13 cellular contexts compared by ENCODE assay signal in genomic region chr15:67072951-67073350, GRCh38. TPM values are rescaled to one million over a fixed set of nuclear protein-coding genes. Genes with fewer than 3 reads are reported as not detected.
DNase-seq lines count a peak whose midpoint lies in the region; ATAC-seq and TF ChIP-seq lines count a peak whose summit lies in the region.
"Had no signal": no experiment of that assay in that cellular context is flagged by ENCODE, and none has a peak within 500 bp of the region (broad histone marks: within the 10 kb centered on the region; RNA-seq: fewer than 3 reads in every experiment).

No MANE protein-coding gene starts in this region.

- CTCF ChIA-PET in WTC11 (lab: Charles Lee), result no interaction called here

- H3K4me1 Mint-ChIP-seq in stimulated activated naive CD8-positive, alpha-beta T cell treated with anti-CD3 and anti-CD28 coated beads, Interleukin-15, Interleukin-2, amounts not matched to agents 100 ng/mL and 50 ng/mL, for 24 hours (ENCODE audit: low read depth), result peaks cover 90% of the 10 kb centered on the region
- H3K4me1 Mint-ChIP-seq in WTC11, result peaks cover 75% of the 10 kb centered on the region

- no peaks in the 10 kb centered on the region for H3K27me3 ChIP-seq in hepatocyte
- H3K27me3 ChIP-seq: pancreas had no signal

- POLR2A ChIA-PET in WTC11 (lab: Charles Lee), result no interaction called here

- no peak overlapping the region for H3K4me3 Mint-ChIP-seq in stimulated activated naive CD8-positive, alpha-beta T cell treated with anti-CD3 and anti-CD28 coated beads, Interleukin-15, Interleukin-2, amounts not matched to agents 100 ng/mL and 50 ng/mL, for 24 hours
- no peak overlapping the region for H3K4me3 Mint-ChIP-seq in WTC11

- TF ChIP-seq CTCF in WTC11 (IDR thresholded peaks at IDR 0.05) (no peak), hepatocyte (IDR thresholded peaks at IDR 0.05; ENCODE audit: poor library complexity) (no peak)

- H3K4me3 ChIP-seq in hepatocyte, result no peak overlapping the region
- H3K4me3 ChIP-seq: lower lobe of right lung, pancreas had no signal

- in situ Hi-C loops in ACHN (cut with HindIII; ENCODE audit: low pct_ligation_motif_present, low pct_unique_long_range_greater_than_20kb, low sequenced_read_pairs), result no loop called here

- no peaks in the 10 kb centered on the region for H3K9me3 Mint-ChIP-seq in stimulated activated naive CD8-positive, alpha-beta T cell treated with anti-CD3 and anti-CD28 coated beads, Interleukin-15, Interleukin-2, amounts not matched to agents 100 ng/mL and 50 ng/mL, for 24 hours
- no peaks in the 10 kb centered on the region for H3K9me3 Mint-ChIP-seq in WTC11

- H3K79me2 ChIP-seq in hepatocyte, result peaks cover 95% of the 10 kb centered on the region

- H3K36me3 Mint-ChIP-seq in stimulated activated naive CD8-positive, alpha-beta T cell treated with anti-CD3 and anti-CD28 coated beads, Interleukin-15, Interleukin-2, amounts not matched to agents 100 ng/mL and 50 ng/mL, for 24 hours (ENCODE audit: low read depth), result peaks cover 33% of the 10 kb centered on the region
- H3K36me3 Mint-ChIP-seq in WTC11, result peaks cover 6% of the 10 kb centered on the region

- peak overlapping the region; percentile 46 for H3K27ac Mint-ChIP-seq in stimulated activated naive CD8-positive, alpha-beta T cell treated with anti-CD3 and anti-CD28 coated beads, Interleukin-15, Interleukin-2, amounts not matched to agents 100 ng/mL and 50 ng/mL, for 24 hours
- H3K27ac Mint-ChIP-seq in WTC11, result peak overlapping the region; percentile 75; the same call in 1 of the 2 replicates

- no peak for ATAC-seq in stimulated activated naive CD8-positive, alpha-beta T cell treated with anti-CD3 and anti-CD28 coated beads, Interleukin-15, Interleukin-2, amounts not matched to agents 100 U/mL and 50 U/mL, for 24 hours
- ATAC-seq in WTC11 (no peak), GM21360 (IDR thresholded peaks at IDR 0.05; ENCODE audit: unreplicated experiment) (no peak)
- ATAC-seq: lower lobe of right lung, pancreas had no signal

- no peaks in the 10 kb centered on the region for H3K9me3 ChIP-seq in hepatocyte (ENCODE audit: low read depth)
- H3K9me3 ChIP-seq: lower lobe of right lung, pancreas had no signal

- WGBS in hepatocyte (ENCODE audit: low lambda C conversion rate, missing lambda C conversion rate), result 69% methylated on average over 2 of the region's 2 CpGs

- no peaks in the 10 kb centered on the region for H3K27me3 Mint-ChIP-seq in stimulated activated naive CD8-positive, alpha-beta T cell treated with anti-CD3 and anti-CD28 coated beads, Interleukin-15, Interleukin-2, amounts not matched to agents 100 ng/mL and 50 ng/mL, for 24 hours
- H3K27me3 Mint-ChIP-seq in WTC11 (ENCODE audit: low read depth), result peaks cover 1% of the 10 kb centered on the region

- H3K27ac ChIP-seq in hepatocyte, result peak overlapping the region; percentile 58
- H3K27ac ChIP-seq: lower lobe of right lung had no signal

- peaks cover 78% of the 10 kb centered on the region for H4K20me1 ChIP-seq in hepatocyte (ENCODE audit: insufficient read depth, poor library complexity, severe bottlenecking)

- no peaks in the 10 kb centered on the region for H3K36me3 ChIP-seq in hepatocyte (replicated peaks; ENCODE audit: insufficient read depth, low read depth)
- H3K36me3 ChIP-seq: pancreas had no signal

- H3K4me2 ChIP-seq in hepatocyte, result peak overlapping the region; percentile 2

- no peak for DNase-seq in stimulated activated naive CD8-positive, alpha-beta T cell treated with anti-CD3 and anti-CD28 coated beads, Interleukin-15, Interleukin-2, amounts not matched to agents 100 U/mL and 50 U/mL, for 24 hours
- DNase-seq in WTC11 (ENCODE audit: low spot score) (no peak), hepatocyte (ENCODE audit: low spot score) (no peak), NCI-H1417 treated with DMSO at 0.1 percent for 48 hours (lab: John Stamatoyannopoulos, UW) (no peak), ACHN (no peak), NCI-H526 (lab: John Stamatoyannopoulos, UW) (no peak)
- DNase-seq: hippocampal formation; lower lobe of right lung; MV-4-11; pancreas; stimulated activated CD8-positive, alpha-beta memory T cell treated with anti-CD3 and anti-CD28 coated beads, Interleukin-4, amount 100 ng/mL, for 48 hours had no signal

- no peaks in the 10 kb centered on the region for H3K9me2 ChIP-seq in hepatocyte (replicated peaks; ENCODE audit: insufficient read depth)

- H3K4me1 ChIP-seq in hepatocyte (ENCODE audit: insufficient read depth), result peaks cover 58% of the 10 kb centered on the region

- H2AFZ ChIP-seq in hepatocyte, result no peak overlapping the region

TF ChIP-seq in WTC11, 78 proteins besides CTCF, POLR2A, EP300 and RAD21 (continues in another document):
- no peak for TF ChIP-seq ERG (CRISPR knock-in tag; IDR thresholded peaks at IDR 0.05)
- TF ChIP-seq ATF1 (CRISPR knock-in tag; IDR thresholded peaks at IDR 0.05), result no peak
- TF ChIP-seq JUN (CRISPR knock-in tag; IDR thresholded peaks at IDR 0.05), result no peak
- no peak for TF ChIP-seq CBFB (CRISPR knock-in tag; IDR thresholded peaks at IDR 0.05; ENCODE audit: low read depth)
- no peak for TF ChIP-seq HMGXB4 (CRISPR knock-in tag; IDR thresholded peaks at IDR 0.05)
- no peak for TF ChIP-seq ZNF532 (CRISPR knock-in tag; IDR thresholded peaks at IDR 0.05; ENCODE audit: borderline replicate concordance)
- no peak for TF ChIP-seq IRF2 (CRISPR knock-in tag; IDR thresholded peaks at IDR 0.05; ENCODE audit: borderline replicate concordance, low read depth)
- TF ChIP-seq E2F1 (CRISPR knock-in tag; IDR thresholded peaks at IDR 0.05), result no peak

RNA-seq across cellular contexts. Expression of gene SMAD3, which starts 7.5 kb away (rescaled TPM):
- 20.2 to 34.6 TPM (median 25.0 TPM) in 3 replicates for total RNA-seq in WTC11 (2021)
- total RNA-seq in hepatocyte, result 24.6 and 32.2 TPM in 2 replicates
- polyA plus RNA-seq in hepatocyte, result 24.7 and 26.5 TPM in 2 replicates
